Comparison of ENCODE assay signal across 11 cellular contexts in genomic region chr2:176455865-176456291, GRCh38.
DNase-seq lines count a peak whose midpoint lies in the region; ATAC-seq and TF ChIP-seq lines count a peak whose summit lies in the region.
"Had no signal": no experiment of that assay in that cellular context is flagged by ENCODE, and none has a peak within 500 bp of the region (broad histone marks: within the 10 kb centered on the region; RNA-seq: fewer than 3 reads in every experiment).

No MANE protein-coding gene starts in this region.

- peaks cover 0 to 3% of the 10 kb centered on the region in 2 donors for H3K27me3 ChIP-seq in mucosa of rectum (ENCODE audit: control insufficient read depth in 2 of 2, insufficient read depth in 2 of 2, low read length in 2 of 2)
- no peaks in the 10 kb centered on the region for H3K27me3 ChIP-seq in PC-9 (ENCODE audit: insufficient read depth, low read depth)

- peaks cover 20% of the 10 kb centered on the region for H3K4me1 Mint-ChIP-seq in endothelial cell (ENCODE audit: unreplicated experiment)

- intact Hi-C loops in PC-9 (cut with micrococcal nuclease; ENCODE audit: unreplicated experiment), result loop anchor here (1.0 to 5.0 kb wide), 5 partner anchors 98 to 329 kb away; no protein-coding TSS in a partner anchor

- ATAC-seq in HG02885 (IDR thresholded peaks at IDR 0.05; ENCODE audit: poor library complexity, unreplicated experiment), result peak; percentile 40
- no peak for ATAC-seq in HG03520 (IDR thresholded peaks at IDR 0.05; ENCODE audit: unreplicated experiment)

- H3K9me3 ChIP-seq in mucosa of rectum (ENCODE audit: control insufficient read depth in 2 of 2, low read length in 2 of 2) (no peaks in the 10 kb centered on the region), PC-9 (ENCODE audit: insufficient read depth, low read depth) (no peaks in the 10 kb centered on the region)

- no peaks in the 10 kb centered on the region for H3K9me3 Mint-ChIP-seq in endothelial cell (ENCODE audit: unreplicated experiment)

- H3K4me3 ChIP-seq in mucosa of rectum (ENCODE audit: low read length in 2 of 2) (no peak overlapping the region), PC-9 (no peak overlapping the region)

- no peaks in the 10 kb centered on the region for H3K36me3 ChIP-seq in mucosa of rectum (ENCODE audit: control insufficient read depth in 2 of 2, insufficient read depth in 2 of 2, low read length in 2 of 2)
- no peaks in the 10 kb centered on the region for H3K36me3 ChIP-seq in PC-9 (ENCODE audit: low read depth)

- H3K9me2 ChIP-seq in PC-9 (ENCODE audit: insufficient read depth), result no peaks in the 10 kb centered on the region

- peaks cover 0 to 6% of the 10 kb centered on the region in 2 donors for H3K4me1 ChIP-seq in mucosa of rectum (ENCODE audit: control insufficient read depth in 2 of 2, insufficient read depth in 2 of 2, low read length in 2 of 2)
- no peaks in the 10 kb centered on the region for H3K4me1 ChIP-seq in PC-9 (replicated peaks; ENCODE audit: insufficient read depth)

- peak overlapping the region; percentile 13 to 25 for H3K27ac ChIP-seq in mucosa of rectum (ENCODE audit: low read depth in 2 of 2, low read length in 2 of 2)
- no peak overlapping the region for H3K27ac ChIP-seq in PC-9

- CTCF ChIA-PET in PC-9 (lab: Charles Lee), result interaction anchor here (0.6 to 1.5 kb wide), 7 partner anchors 10 to 614 kb away, joined by 3 to 9 read pairs (median 4); partner anchors contain the start of gene MTX2

- no peak for TF ChIP-seq CTCF in endothelial cell (IDR thresholded peaks at IDR 0.05; ENCODE audit: unreplicated experiment)
- TF ChIP-seq CTCF in PC-9 (conservative IDR thresholded peaks at IDR 0.05), result no peak

- H3K27ac Mint-ChIP-seq in endothelial cell (ENCODE audit: unreplicated experiment), result peak overlapping the region; percentile 52
- H3K27ac Mint-ChIP-seq: activated naive CD8-positive, alpha-beta T cell had no signal

- no peak overlapping the region for H2AFZ ChIP-seq in PC-9

- no peaks in the 10 kb centered on the region for H3F3A ChIP-seq in PC-9 (ENCODE audit: insufficient read depth, low read depth)

- no peak overlapping the region for H3K9ac ChIP-seq in mucosa of rectum (ENCODE audit: low read depth in 1 of 2, low read length in 2 of 2)

- no TSS peak for BruUV-seq in PC-9 (replicated peaks; lab: Mats Ljungman, UMichigan)

- no peak overlapping the region for H3K4me2 ChIP-seq in PC-9

- POLR2A ChIA-PET in PC-9 (lab: Charles Lee; ENCODE audit: unreplicated experiment), result no interaction called here

- DNase-seq in Ammon's horn (ENCODE audit: low spot score) (peak; percentile 3), endothelial cell (ENCODE audit: low spot score) (peak; percentile 49), PC-9 (no peak), NCI-H526 treated with DMSO at 0.1 percent for 48 hours (lab: John Stamatoyannopoulos, UW) (no peak), NCI-H1436 (lab: John Stamatoyannopoulos, UW) (no peak)
- DNase-seq: substantia nigra, T-helper 1 cell had no signal

- H3K79me2 ChIP-seq in PC-9 (ENCODE audit: low read depth), result no peaks in the 10 kb centered on the region

- no peaks in the 10 kb centered on the region for H3K36me3 Mint-ChIP-seq in endothelial cell (ENCODE audit: low read depth, unreplicated experiment)
- H3K36me3 Mint-ChIP-seq: activated naive CD8-positive, alpha-beta T cell had no signal

- H4K20me1 ChIP-seq in PC-9 (ENCODE audit: insufficient read depth), result no peaks in the 10 kb centered on the region

- no peak overlapping the region for H3K4me3 Mint-ChIP-seq in endothelial cell (ENCODE audit: unreplicated experiment)
- H3K4me3 Mint-ChIP-seq: activated naive CD8-positive, alpha-beta T cell had no signal

- H3K27me3 Mint-ChIP-seq in endothelial cell (ENCODE audit: unreplicated experiment), result peaks cover 2% of the 10 kb centered on the region

Comparison
In these comparisons a context has a peak if more than half of its experiments do, and no peak if none do; other contexts are left out.
1. DNase-seq: peak in Ammon's horn (single experiment) and endothelial cell (single experiment); none in PC-9 (0 of 2), NCI-H526 treated with DMSO at 0.1 percent for 48 hours (single experiment) and NCI-H1436 (single experiment).